14 cellular contexts compared by ENCODE assay signal in genomic region chr18:37481058-37481457, GRCh38.
"Had no signal": no experiment of that assay in that cellular context is flagged by ENCODE, and none has a peak within 500 bp of the region (broad histone marks: within the 10 kb centered on the region; RNA-seq: fewer than 3 reads in every experiment).

No MANE protein-coding gene starts in this region.

- ATAC-seq: activated T-helper 17 cell treated with anti-CD3 and anti-CD28 coated beads, Interleukin-2, amount 50 U/mL, for 72 hours; body of pancreas; effector memory CD8-positive, alpha-beta T cell; esophagus mucosa; left ventricle myocardium superior had no signal

- H3K9me3 ChIP-seq: body of pancreas, uterus had no signal

- H3K9me3 Mint-ChIP-seq: dendritic cell treated with granulocyte-macrophage colony-stimulating factor and Interleukin-4, amounts not matched to agents 40 ng/mL and 50 ng/mL, for 4 days; T-helper 1 cell treated with Interleukin-12 subunit alpha and Interleukin-12 subunit beta and Interleukin-4 antibody, amounts not matched to agents 30 μg/mL and 1 μg/mL, for 36 hours had no signal

- H3K27ac ChIP-seq: body of pancreas, parathyroid adenoma, skin epidermis, uterus had no signal

- H3K27ac Mint-ChIP-seq: activated T-helper 17 cell treated with anti-CD3 and anti-CD28 coated beads, Interleukin-2, amount 50 U/mL, for 72 hours; dendritic cell treated with granulocyte-macrophage colony-stimulating factor and Interleukin-4, amounts not matched to agents 40 ng/mL and 50 ng/mL, for 4 days; effector memory CD8-positive, alpha-beta T cell; T-helper 1 cell treated with Interleukin-12 subunit alpha and Interleukin-12 subunit beta and Interleukin-4 antibody, amounts not matched to agents 30 μg/mL and 1 μg/mL, for 36 hours had no signal

- H3K4me3 ChIP-seq: body of pancreas, skin epidermis, uterus had no signal

- H2AFZ ChIP-seq: parathyroid adenoma had no signal

- H3K36me3 ChIP-seq: uterus had no signal

- DNase-seq: activated CD4-positive, alpha-beta T cell treated with anti-CD3 and anti-CD28 coated beads, Interleukin-2, amount 50 U/mL, for 1 hour; activated naive CD4-positive, alpha-beta T cell treated with anti-CD3 and anti-CD28 coated beads, Interleukin-2, amount 50 U/mL, for 16 hours; activated T-cell treated with anti-CD3 and anti-CD28 coated beads for 4 hours; body of pancreas; effector memory CD8-positive, alpha-beta T cell; glutamatergic neuron; left ventricle myocardium superior; uterus had no signal

- H3K27me3 ChIP-seq: uterus had no signal

- H3K4me3 Mint-ChIP-seq: activated T-helper 17 cell treated with anti-CD3 and anti-CD28 coated beads, Interleukin-2, amount 50 U/mL, for 72 hours; dendritic cell treated with granulocyte-macrophage colony-stimulating factor and Interleukin-4, amounts not matched to agents 40 ng/mL and 50 ng/mL, for 4 days; effector memory CD8-positive, alpha-beta T cell; T-helper 1 cell treated with Interleukin-12 subunit alpha and Interleukin-12 subunit beta and Interleukin-4 antibody, amounts not matched to agents 30 μg/mL and 1 μg/mL, for 36 hours had no signal

- H3K79me2 ChIP-seq: parathyroid adenoma had no signal
